In the genomic region with DNA sequence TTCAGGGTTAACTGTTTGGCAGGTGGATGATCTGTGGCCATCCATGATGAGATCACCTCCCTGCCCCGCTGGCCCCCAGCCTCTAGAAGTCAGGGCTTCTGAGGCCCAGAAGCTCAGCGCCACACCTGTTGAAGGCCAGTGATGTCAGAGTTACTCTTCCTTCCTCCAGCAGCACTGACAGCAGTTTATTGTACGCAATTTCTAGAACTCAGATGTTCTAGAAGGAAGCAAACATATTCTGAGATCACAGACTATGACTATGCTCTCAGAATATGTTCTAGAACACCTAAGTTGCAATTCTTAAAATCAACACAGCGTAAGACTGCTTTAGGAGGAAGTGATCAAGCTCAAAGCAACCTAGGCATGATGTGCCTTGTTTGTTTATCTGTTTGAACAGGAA, we compare ENCODE assay signal across 10 cellular contexts.
A peak's percentile ranks its signal among the peaks of the same experiment; 100 is the strongest.
DNase-seq lines count a peak whose midpoint lies in the region; ATAC-seq and TF ChIP-seq lines count a peak whose summit lies in the region.
"Had no signal": no experiment of that assay in that cellular context is flagged by ENCODE, and none has a peak within 500 bp of the region (broad histone marks: within the 10 kb centered on the region; RNA-seq: fewer than 3 reads in every experiment).

No MANE protein-coding gene starts in this region.

- H3K4me1 Mint-ChIP-seq in activated CD4-positive, alpha-beta T cell treated with anti-CD3 and anti-CD28 coated beads, Interleukin-2, amount 10 ng/mL, durations not matched to agents 24 days and 14 days = peaks cover 74% of the 10 kb centered on the region
- H3K4me1 Mint-ChIP-seq in stimulated activated memory B cell treated with anti-CD40 and anti-IgM and Interleukin-4, amounts not matched to agents 10 μg/mL and 1 μg/mL and 100 μg/mL, for 72 hours = peaks cover 87% of the 10 kb centered on the region
- peaks cover 3% of the 10 kb centered on the region for H3K4me1 Mint-ChIP-seq in mesothelial cell of epicardium

- no peak for TF ChIP-seq CTCF in fibroblast of mammary gland (conservative IDR thresholded peaks at IDR 0.05; ENCODE audit: control insufficient read depth, insufficient read depth, low read depth, low read length)
- no peak for TF ChIP-seq CTCF in mesothelial cell of epicardium (IDR thresholded peaks at IDR 0.05; ENCODE audit: unreplicated experiment)

- peak; percentile 68 for ATAC-seq in stimulated activated memory B cell treated with anti-CD40 and anti-IgM and Interleukin-4, amounts not matched to agents 10 μg/mL and 1 μg/mL and 100 μg/mL, for 72 hours

- H3K9me3 Mint-ChIP-seq in activated CD4-positive, alpha-beta T cell treated with anti-CD3 and anti-CD28 coated beads, Interleukin-2, amount 10 ng/mL, durations not matched to agents 24 days and 14 days = no peaks in the 10 kb centered on the region
- no peaks in the 10 kb centered on the region for H3K9me3 Mint-ChIP-seq in stimulated activated memory B cell treated with anti-CD40 and anti-IgM and Interleukin-4, amounts not matched to agents 10 μg/mL and 1 μg/mL and 100 μg/mL, for 72 hours
- no peaks in the 10 kb centered on the region for H3K9me3 Mint-ChIP-seq in mesothelial cell of epicardium

- H3K27me3 Mint-ChIP-seq in activated CD4-positive, alpha-beta T cell treated with anti-CD3 and anti-CD28 coated beads, Interleukin-2, amount 10 ng/mL, durations not matched to agents 24 days and 14 days = no peaks in the 10 kb centered on the region
- H3K27me3 Mint-ChIP-seq in stimulated activated memory B cell treated with anti-CD40 and anti-IgM and Interleukin-4, amounts not matched to agents 10 μg/mL and 1 μg/mL and 100 μg/mL, for 72 hours = no peaks in the 10 kb centered on the region
- H3K27me3 Mint-ChIP-seq in mesothelial cell of epicardium (ENCODE audit: low read depth) = no peaks in the 10 kb centered on the region

- no peak overlapping the region for H3K4me3 ChIP-seq in fibroblast of mammary gland (ENCODE audit: control insufficient read depth, low read depth, low read length)
- H3K4me3 ChIP-seq: smooth muscle cell had no signal

- intact Hi-C loops in activated CD4-positive, alpha-beta T cell treated with anti-CD3 and anti-CD28 coated beads, Interleukin-2, amount 10 ng/mL, durations not matched to agents 24 days and 14 days (cut with micrococcal nuclease) = no loop called here

- H3K27ac Mint-ChIP-seq in activated CD4-positive, alpha-beta T cell treated with anti-CD3 and anti-CD28 coated beads, Interleukin-2, amount 10 ng/mL, durations not matched to agents 24 days and 14 days = peak overlapping the region; percentile 51
- H3K27ac Mint-ChIP-seq in stimulated activated memory B cell treated with anti-CD40 and anti-IgM and Interleukin-4, amounts not matched to agents 10 μg/mL and 1 μg/mL and 100 μg/mL, for 72 hours = peak overlapping the region; percentile 72
- no peak overlapping the region for H3K27ac Mint-ChIP-seq in mesothelial cell of epicardium

- peak; percentile 71 for DNase-seq in activated CD4-positive, alpha-beta T cell treated with anti-CD3 and anti-CD28 coated beads, Interleukin-2, amount 10 ng/mL, durations not matched to agents 24 days and 14 days
- DNase-seq in activated CD4-positive, alpha-beta T cell treated with anti-CD3 and anti-CD28 coated beads, Interleukin-2, amount 50 U/mL, for 4 hours = no peak
- DNase-seq in T-helper 22 cell (ENCODE audit: low read depth) (peak; percentile 73), fibroblast of mammary gland (ENCODE audit: low read depth) (peak; percentile 66), COLO829 (ENCODE audit: low spot score) (no peak), iPS-NIHi11 (ENCODE audit: low spot score) (no peak), mesothelial cell of epicardium (ENCODE audit: low spot score in 2 of 2, unreplicated experiment in 2 of 2) (no peak)
- DNase-seq: NCI-H510A treated with DMSO at 0.1 percent for 48 hours had no signal

- H3K36me3 Mint-ChIP-seq in activated CD4-positive, alpha-beta T cell treated with anti-CD3 and anti-CD28 coated beads, Interleukin-2, amount 10 ng/mL, durations not matched to agents 24 days and 14 days (ENCODE audit: low read depth) = peaks cover 62% of the 10 kb centered on the region
- peaks cover 36% of the 10 kb centered on the region for H3K36me3 Mint-ChIP-seq in stimulated activated memory B cell treated with anti-CD40 and anti-IgM and Interleukin-4, amounts not matched to agents 10 μg/mL and 1 μg/mL and 100 μg/mL, for 72 hours
- H3K36me3 Mint-ChIP-seq in mesothelial cell of epicardium = no peaks in the 10 kb centered on the region

- H3K4me3 Mint-ChIP-seq in activated CD4-positive, alpha-beta T cell treated with anti-CD3 and anti-CD28 coated beads, Interleukin-2, amount 10 ng/mL, durations not matched to agents 24 days and 14 days = peak overlapping the region; percentile 0
- no peak overlapping the region for H3K4me3 Mint-ChIP-seq in stimulated activated memory B cell treated with anti-CD40 and anti-IgM and Interleukin-4, amounts not matched to agents 10 μg/mL and 1 μg/mL and 100 μg/mL, for 72 hours
- no peak overlapping the region for H3K4me3 Mint-ChIP-seq in mesothelial cell of epicardium

Comparison
In these comparisons a context has a peak if more than half of its experiments do, and no peak if none do; other contexts are left out.
1. DNase-seq: peak in activated CD4-positive, alpha-beta T cell treated with anti-CD3 and anti-CD28 coated beads, Interleukin-2, amount 10 ng/mL, durations not matched to agents 24 days and 14 days (single experiment), T-helper 22 cell (single experiment) and fibroblast of mammary gland (single experiment); none in activated CD4-positive, alpha-beta T cell treated with anti-CD3 and anti-CD28 coated beads, Interleukin-2, amount 50 U/mL, for 4 hours (0 of 2), COLO829 (single experiment), iPS-NIHi11 (single experiment) and mesothelial cell of epicardium (0 of 2).